8 cellular contexts compared by ENCODE assay signal in the genomic region with DNA sequence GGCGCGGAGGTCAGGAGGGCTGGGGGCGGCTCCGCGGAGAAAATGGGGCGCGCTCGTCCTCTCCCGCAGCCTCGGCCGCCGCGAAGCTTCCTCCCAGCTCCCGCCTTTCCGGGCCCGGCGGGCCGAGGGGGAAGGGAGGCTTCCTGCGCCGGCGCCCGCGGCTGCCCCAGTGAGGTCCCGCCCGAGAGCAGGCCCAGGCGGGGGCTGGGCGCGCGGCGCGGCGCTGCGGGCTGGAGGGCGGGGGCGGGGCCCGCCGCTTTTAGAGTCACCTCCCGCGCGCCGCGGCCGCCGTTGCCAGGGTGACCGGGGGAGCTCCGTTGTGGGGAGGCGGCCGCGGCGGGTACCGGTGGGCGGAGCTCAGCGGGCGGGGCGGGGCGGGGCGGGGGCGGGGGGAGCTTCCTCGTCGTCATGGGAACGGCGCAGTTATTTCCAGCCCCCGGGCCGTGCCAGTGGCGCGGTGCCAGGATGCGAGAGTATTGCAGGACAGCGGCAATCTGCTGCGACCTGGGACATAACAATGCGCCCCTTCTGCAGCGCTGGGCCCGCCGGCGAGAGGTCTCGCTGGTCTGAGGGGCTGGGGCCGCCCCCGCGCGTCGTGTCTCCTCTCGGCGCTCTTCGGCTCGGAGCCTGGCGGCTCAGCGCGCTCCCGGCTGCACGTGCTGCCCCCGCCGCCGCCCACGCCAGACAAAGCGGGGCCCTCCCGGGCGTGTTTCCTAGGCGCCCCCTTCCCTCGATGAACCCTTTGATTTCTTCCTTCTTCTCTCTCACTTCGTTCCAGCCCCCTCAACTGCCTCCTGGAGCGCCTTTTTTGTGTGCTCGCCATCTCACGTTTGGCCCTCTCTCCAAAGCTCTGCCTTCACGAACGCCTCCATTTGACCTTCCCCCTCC. TPM values are rescaled to one million over a fixed set of nuclear protein-coding genes. Genes with fewer than 3 reads are reported as not detected.
DNase-seq lines count a peak whose midpoint lies in the region; ATAC-seq and TF ChIP-seq lines count a peak whose summit lies in the region.

No MANE protein-coding gene starts in this region.

- peak; percentile 19 for TF ChIP-seq RAD21 in neural cell (conservative IDR thresholded peaks at IDR 0.05)

- peaks cover 73% of the 10 kb centered on the region for H3K4me1 Mint-ChIP-seq in stimulated activated naive CD8-positive, alpha-beta T cell treated with anti-CD3 and anti-CD28 coated beads, Interleukin-15, amount 100 ng/mL, for 72 hours

- H3K36me3 ChIP-seq in DOHH2 (ENCODE audit: control insufficient read depth, low read length), result no peaks in the 10 kb centered on the region
- H3K36me3 ChIP-seq in Loucy (ENCODE audit: insufficient read depth, low read length), result no peaks in the 10 kb centered on the region
- no peaks in the 10 kb centered on the region for H3K36me3 ChIP-seq in neural cell (ENCODE audit: insufficient read depth, low read length)

- H3K9ac ChIP-seq in Loucy (ENCODE audit: low read depth, low read length, poor library complexity, severe bottlenecking) (peak overlapping the region; percentile 93), neural cell (ENCODE audit: low read length) (peak overlapping the region; percentile 99)

- H3F3A ChIP-seq in DOHH2 (ENCODE audit: control insufficient read depth, insufficient read depth) (no peaks in the 10 kb centered on the region), Loucy (ENCODE audit: low read depth) (no peaks in the 10 kb centered on the region), neural cell (ENCODE audit: insufficient read depth, low read length, poor library complexity, severe bottlenecking) (peaks cover 6% of the 10 kb centered on the region)

- DNase-seq in GOT3 (lab: John Stamatoyannopoulos, UW) (peak; percentile 59), SHP77 (lab: John Stamatoyannopoulos, UW) (peak; percentile 83 to 90), fibroblast of the conjunctiva (ENCODE audit: low read depth) (peak; percentile 72)
- peak; percentile 98 for DNase-seq in activated effector memory CD4-positive, alpha-beta T cell treated with anti-CD3 and anti-CD28 coated beads, Interleukin-2, amount 50 U/mL, for 16 hours
- DNase-seq in stimulated activated naive CD8-positive, alpha-beta T cell treated with anti-CD3 and anti-CD28 coated beads, Interleukin-15, amount 100 ng/mL, for 72 hours, result peak; percentile 89 to 92

- H3K27ac ChIP-seq in DOHH2 (ENCODE audit: low read depth, low read length) (peak overlapping the region; percentile 11; the same call in 1 of the 2 replicates), neural cell (ENCODE audit: low read length) (peak overlapping the region; percentile 94)

- ATAC-seq in stimulated activated naive CD8-positive, alpha-beta T cell treated with anti-CD3 and anti-CD28 coated beads, Interleukin-15, amount 100 ng/mL, for 72 hours, result peak; percentile 89

- H3K4me3 ChIP-seq in DOHH2 (ENCODE audit: low read length) (peak overlapping the region; percentile 78), Loucy (ENCODE audit: low read length, poor library complexity, severe bottlenecking) (peak overlapping the region; percentile 89), neural cell (ENCODE audit: low read length) (peak overlapping the region; percentile 93)

- H3K4me1 ChIP-seq in DOHH2 (ENCODE audit: control insufficient read depth, low read length) (peaks cover 28% of the 10 kb centered on the region), Loucy (ENCODE audit: insufficient read depth, low read length, poor library complexity, severe bottlenecking) (peaks cover 50% of the 10 kb centered on the region)

- H3K27me3 ChIP-seq in DOHH2 (ENCODE audit: control insufficient read depth, low read length) (peaks cover 49% of the 10 kb centered on the region), Loucy (ENCODE audit: insufficient read depth, low read length, poor library complexity, severe bottlenecking) (no peaks in the 10 kb centered on the region), neural cell (ENCODE audit: insufficient read depth, low read depth, low read length) (no peaks in the 10 kb centered on the region)

- H3K79me2 ChIP-seq in DOHH2 (ENCODE audit: control insufficient read depth, low read length) (no peaks in the 10 kb centered on the region), Loucy (ENCODE audit: insufficient read depth, low read length) (no peaks in the 10 kb centered on the region), neural cell (replicated peaks; ENCODE audit: insufficient read depth, low read length) (peaks cover 7% of the 10 kb centered on the region)

- peak; percentile 5 for TF ChIP-seq EP300 in neural cell (conservative IDR thresholded peaks at IDR 0.05; ENCODE audit: poor library complexity, severe bottlenecking)

- no peak for TF ChIP-seq CTCF in DOHH2 (IDR thresholded peaks at IDR 0.05; ENCODE audit: low read depth, low read length, poor library complexity, severe bottlenecking)
- no peak for TF ChIP-seq CTCF in Loucy (conservative IDR thresholded peaks at IDR 0.05; ENCODE audit: low read length)
- peak; percentile 12 for TF ChIP-seq CTCF in neural cell (IDR thresholded peaks at IDR 0.05; ENCODE audit: poor library complexity, severe bottlenecking)

- H3K4me3 Mint-ChIP-seq in stimulated activated naive CD8-positive, alpha-beta T cell treated with anti-CD3 and anti-CD28 coated beads, Interleukin-15, amount 100 ng/mL, for 72 hours, result peak overlapping the region; percentile 87 to 92

- H2AFZ ChIP-seq in Loucy (ENCODE audit: low read length), result peak overlapping the region; percentile 89
- H2AFZ ChIP-seq in neural cell (ENCODE audit: low read depth, low read length), result peak overlapping the region; percentile 84

- H3K9me3 Mint-ChIP-seq in stimulated activated naive CD8-positive, alpha-beta T cell treated with anti-CD3 and anti-CD28 coated beads, Interleukin-15, amount 100 ng/mL, for 72 hours, result no peaks in the 10 kb centered on the region

- H3K9me3 ChIP-seq in DOHH2 (ENCODE audit: control insufficient read depth, insufficient read depth, low read length) (no peaks in the 10 kb centered on the region), Loucy (ENCODE audit: insufficient read depth, low read depth, low read length) (no peaks in the 10 kb centered on the region), neural cell (ENCODE audit: low read length) (no peaks in the 10 kb centered on the region)

- H3K9me2 ChIP-seq in DOHH2 (replicated peaks; ENCODE audit: control insufficient read depth, low read length) (no peaks in the 10 kb centered on the region), Loucy (replicated peaks; ENCODE audit: low read depth, low read length) (no peaks in the 10 kb centered on the region), neural cell (ENCODE audit: insufficient read depth, low read length) (no peaks in the 10 kb centered on the region)

- H4K20me1 ChIP-seq in DOHH2 (ENCODE audit: control insufficient read depth, insufficient read depth, low read depth, low read length), result no peaks in the 10 kb centered on the region
- no peaks in the 10 kb centered on the region for H4K20me1 ChIP-seq in Loucy (ENCODE audit: insufficient read depth, low read length, poor library complexity, severe bottlenecking)
- H4K20me1 ChIP-seq in neural cell (ENCODE audit: insufficient read depth), result no peaks in the 10 kb centered on the region

- H3K4me2 ChIP-seq in DOHH2 (ENCODE audit: low read length) (peak overlapping the region; percentile 97), Loucy (ENCODE audit: low read depth, low read length, poor library complexity, severe bottlenecking) (peak overlapping the region; percentile 95), neural cell (ENCODE audit: low read length) (peak overlapping the region; percentile 93)

- peak overlapping the region; percentile 74 to 87 for H3K27ac Mint-ChIP-seq in stimulated activated naive CD8-positive, alpha-beta T cell treated with anti-CD3 and anti-CD28 coated beads, Interleukin-15, amount 100 ng/mL, for 72 hours

- H3K27me3 Mint-ChIP-seq in stimulated activated naive CD8-positive, alpha-beta T cell treated with anti-CD3 and anti-CD28 coated beads, Interleukin-15, amount 100 ng/mL, for 72 hours, result peaks cover 37% of the 10 kb centered on the region

TF ChIP-seq in neural cell, 6 proteins besides CTCF, POLR2A, EP300 and RAD21:
- TF ChIP-seq SMC3 (conservative IDR thresholded peaks at IDR 0.05; ENCODE audit: poor library complexity) (no peak), TAF1 (IDR thresholded peaks at IDR 0.05; ENCODE audit: low read depth) (peak; percentile 5), POLR2AphosphoS5 (IDR thresholded peaks at IDR 0.05) (peak; percentile 50), MXI1 (conservative IDR thresholded peaks at IDR 0.05; ENCODE audit: poor library complexity, severe bottlenecking) (peak; percentile 77), REST (IDR thresholded peaks at IDR 0.05; ENCODE audit: borderline replicate concordance) (peak; percentile 1)

RNA-seq across cellular contexts. Expression of gene IER5, which starts 16.9 kb away (rescaled TPM):
- polyA plus RNA-seq in neural cell, result 8.4 and 8.9 TPM in 2 replicates
- polyA minus RNA-seq in neural cell, result 17.7 and 22.2 TPM in 2 replicates

Comparison
In these comparisons a context has a peak if more than half of its experiments do, and no peak if none do; other contexts are left out.
1. Peak in every context shown above with its lines: DNase-seq, ATAC-seq, H3K4me3 ChIP-seq and H3K27ac ChIP-seq.